In genomic region chr4:7067523-7068278, GRCh38 we compare ENCODE assay signal across 8 cellular contexts. TPM values are rescaled to one million over a fixed set of nuclear protein-coding genes. Genes with fewer than 3 reads are reported as not detected.
DNase-seq lines count a peak whose midpoint lies in the region; ATAC-seq and TF ChIP-seq lines count a peak whose summit lies in the region.

TSS of gene GRPEL1 (minus strand) at chr4:7068064. CDS start at chr4:7068032, 32 bp downstream.

- H3K9ac ChIP-seq in BLaER1: peak within 1 kb of the TSS; percentile 96

- peak within 1 kb of the TSS; percentile 97 for H3K4me2 ChIP-seq in BLaER1

- peak within 1 kb of the TSS; percentile 95 for H3K27ac ChIP-seq in BLaER1
- H3K27ac ChIP-seq in coronary artery: peak within 1 kb of the TSS; percentile 84 to 89
- H3K27ac ChIP-seq in layer of hippocampus (ENCODE audit: low read depth, low read length): peak within 1 kb of the TSS; percentile 90

- DNase-seq in NCI-H460 (ENCODE audit: extremely low read depth, low read depth) (peak; percentile 97), coronary artery (ENCODE audit: low spot score) (peak; percentile 100)
- DNase-seq in stimulated activated CD4-positive, alpha-beta T cell treated with anti-CD3 and anti-CD28 coated beads, Interleukin-1b, Interleukin-23, amount 100 ng/mL, for 4 hours (ENCODE audit: low read depth in 2 of 2): peak; percentile 100

- H3K9me3 ChIP-seq in BLaER1: no peaks in the 10 kb centered on the region

- H3K4me1 ChIP-seq in BLaER1: peaks cover 46% of the 10 kb centered on the region

- peak; percentile 91 for ATAC-seq in HG03432 (IDR thresholded peaks at IDR 0.05; ENCODE audit: unreplicated experiment)
- peak; percentile 95 for ATAC-seq in activated CD4-positive, CD25-positive, alpha-beta regulatory T cell treated with anti-CD3 and anti-CD28 coated beads, Interleukin-2, amount 50 U/mL, for 24 hours

- TF ChIP-seq CTCF in coronary artery (IDR thresholded peaks at IDR 0.05): no peak

- H4K20me1 ChIP-seq in BLaER1: peaks cover 51% of the 10 kb centered on the region

- peak within 1 kb of the TSS; percentile 99 for H3K4me3 ChIP-seq in BLaER1
- H3K4me3 ChIP-seq in coronary artery: peak within 1 kb of the TSS; percentile 84

- H3K36me3 ChIP-seq in BLaER1: peaks cover 33% of the 10 kb centered on the region

- H3K27me3 ChIP-seq in BLaER1 (no peaks in the 10 kb centered on the region; the same call in 1 of the 2 replicates), layer of hippocampus (ENCODE audit: control insufficient read depth, insufficient read depth, low read length) (no peaks in the 10 kb centered on the region)

- TF ChIP-seq POLR2A in GM19193 (IDR thresholded peaks at IDR 0.05; ENCODE audit: extremely low read depth, insufficient read depth, insufficient read length): peak; percentile 93

RNA-seq across cellular contexts. Expression of gene GRPEL1, which starts in this region (rescaled TPM):
- 45.5 and 50.7 TPM in 2 replicates for total RNA-seq in NCI-H460 (2014; rRNA removed; shearing (Covaris generic))
- 21.7 and 42.2 TPM in 2 replicates for polyA plus RNA-seq in NCI-H460 (2014; cell fraction: nucleus; rRNA removed)

Comparison
In these comparisons a context has a peak if more than half of its experiments do, and no peak if none do; other contexts are left out.
1. Peak in every context shown above with its lines: DNase-seq, ATAC-seq, H3K4me3 ChIP-seq and H3K27ac ChIP-seq.